Comparison of ENCODE assay signal across 8 cellular contexts in the genomic region with DNA sequence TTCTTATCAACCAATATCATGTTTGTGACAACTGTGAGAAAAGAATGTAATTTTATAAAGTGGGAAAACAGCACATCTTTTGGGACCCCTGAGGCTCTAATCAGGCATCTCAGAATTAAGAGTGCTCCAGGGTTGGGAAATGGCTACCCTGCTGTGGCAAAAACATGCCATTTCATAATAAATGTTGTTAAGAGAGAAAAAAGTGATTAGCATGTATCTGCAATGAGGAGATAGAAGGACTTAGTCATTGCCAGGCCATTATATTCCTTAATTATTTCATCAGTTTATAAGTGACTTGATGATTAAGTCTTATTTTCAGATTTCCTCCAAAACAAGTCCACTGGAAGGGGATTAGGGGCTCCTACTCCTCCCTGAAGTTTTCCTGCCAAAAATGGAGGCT. TPM values are rescaled to one million over a fixed set of nuclear protein-coding genes. Genes with fewer than 3 reads are reported as not detected.
DNase-seq lines count a peak whose midpoint lies in the region; TF ChIP-seq lines count a peak whose summit lies in the region.
"Not testable (repeated sequence)": the region's sequence is repeated elsewhere in the genome, so short reads cannot be mapped to it uniquely, and the experiment has no call there.

No MANE protein-coding gene starts in this region.

- not testable (repeated sequence) for H4K5ac ChIP-seq in mesendoderm (ENCODE audit: low read length)

- not testable (repeated sequence) for DNase-seq in GM06990 (ENCODE audit: extremely low read depth, insufficient read length); activated CD4-positive, alpha-beta memory T cell treated with anti-CD3 and anti-CD28 coated beads for 36 hours; brain microvascular endothelial cell; fibroblast of villous mesenchyme (ENCODE audit: low read depth); mesendoderm; sigmoid colon; vagina (ENCODE audit: extremely low spot score in 2 of 2)
- DNase-seq in NB4 (ENCODE audit: low read depth), result peak; percentile 53

- intact Hi-C loops in activated CD4-positive, alpha-beta memory T cell treated with anti-CD3 and anti-CD28 coated beads for 36 hours (cut with micrococcal nuclease), result loop anchor here (10.0 kb wide), 1 partner anchor 614 kb away; the partner anchor contains the start of gene PFDN4
- intact Hi-C loops in sigmoid colon (cut with DNase I), result loop anchor here (5.0 kb wide), 2 partner anchors 237 to 617 kb away; partner anchors contain the start of gene PFDN4
- intact Hi-C loops in vagina (cut with DNase I), result not testable (repeated sequence)

- H2BK15ac ChIP-seq in mesendoderm (replicated peaks; ENCODE audit: low read depth), result not testable (repeated sequence)

- not testable (repeated sequence) for H3K9me3 ChIP-seq in sigmoid colon, vagina

- not testable (repeated sequence) for H4K8ac ChIP-seq in mesendoderm (ENCODE audit: low read depth, low read length)

- peak overlapping the region; percentile 100 for H3K27ac Mint-ChIP-seq in activated CD4-positive, alpha-beta memory T cell treated with anti-CD3 and anti-CD28 coated beads for 36 hours

- H3K4ac ChIP-seq in mesendoderm (ENCODE audit: low read depth, low read length), result not testable (repeated sequence)

- not testable (repeated sequence) for H3K27ac ChIP-seq in brain microvascular endothelial cell
- H3K27ac ChIP-seq in mesendoderm (ENCODE audit: low read depth, low read length) (peak overlapping the region; percentile 83), sigmoid colon (peak overlapping the region; percentile 98 to 99 (median 98)), vagina (peak overlapping the region; percentile 100)

- TF ChIP-seq EP300 in sigmoid colon (IDR thresholded peaks at IDR 0.05), result not testable (repeated sequence)

- peak overlapping the region; percentile 96 for H3K4me3 Mint-ChIP-seq in activated CD4-positive, alpha-beta memory T cell treated with anti-CD3 and anti-CD28 coated beads for 36 hours

- peak overlapping the region; percentile 57 for H3K4me3 ChIP-seq in GM06990 (replicated peaks; ENCODE audit: low read depth, low read length)
- peak overlapping the region; percentile 87 for H3K4me3 ChIP-seq in NB4 (ENCODE audit: low read depth, low read length)
- peak overlapping the region; percentile 12 for H3K4me3 ChIP-seq in brain microvascular endothelial cell (ENCODE audit: low read depth, low read length)
- peak overlapping the region; percentile 77 for H3K4me3 ChIP-seq in fibroblast of villous mesenchyme (ENCODE audit: low read depth, low read length)
- H3K4me3 ChIP-seq in mesendoderm (ENCODE audit: low read length), result not testable (repeated sequence)
- peak overlapping the region in 1 of 4 donors; percentile 94 for H3K4me3 ChIP-seq in sigmoid colon
- H3K4me3 ChIP-seq in vagina, result peak overlapping the region in 1 of 2 donors; percentile 94

- H3K18ac ChIP-seq in mesendoderm (ENCODE audit: low read length), result not testable (repeated sequence)

- H3K4me2 ChIP-seq in mesendoderm (ENCODE audit: low read length), result not testable (repeated sequence)

- in situ Hi-C loops in brain microvascular endothelial cell (cut with HindIII; ENCODE audit: low pct_ligation_motif_present, low sequenced_read_pairs), result loop anchor here (25.0 kb wide), 1 partner anchor 297 kb away; no protein-coding TSS in a partner anchor

- TF ChIP-seq CTCF in GM06990 (IDR thresholded peaks at IDR 0.05; ENCODE audit: insufficient read depth, low read length, poor library complexity, severe bottlenecking); NB4 (IDR thresholded peaks at IDR 0.05; ENCODE audit: low read depth, low read length); brain microvascular endothelial cell (IDR thresholded peaks at IDR 0.05; ENCODE audit: low read depth, low read length, missing control alignments); fibroblast of villous mesenchyme (IDR thresholded peaks at IDR 0.05; ENCODE audit: insufficient read depth, low read depth, low read length); sigmoid colon (IDR thresholded peaks at IDR 0.05); vagina (IDR thresholded peaks at IDR 0.05): not testable (repeated sequence)

- H3K4me1 Mint-ChIP-seq in activated CD4-positive, alpha-beta memory T cell treated with anti-CD3 and anti-CD28 coated beads for 36 hours (ENCODE audit: low read depth), result peaks cover 33% of the 10 kb centered on the region

- H2AK5ac ChIP-seq in mesendoderm (ENCODE audit: low read length), result not testable (repeated sequence)

- H3K36me3 Mint-ChIP-seq in activated CD4-positive, alpha-beta memory T cell treated with anti-CD3 and anti-CD28 coated beads for 36 hours, result peaks cover 16% of the 10 kb centered on the region

- POLR2A ChIA-PET in activated CD4-positive, alpha-beta memory T cell treated with anti-CD3 and anti-CD28 coated beads for 36 hours (lab: Charles Lee), result interaction anchor here (2.0 kb wide), 1 partner anchor 8 kb away, joined by 13 read pairs; no protein-coding TSS in a partner anchor

- not testable (repeated sequence) for H2BK120ac ChIP-seq in mesendoderm (ENCODE audit: low read depth, low read length)

- not testable (repeated sequence) for H3K79me1 ChIP-seq in mesendoderm (ENCODE audit: low read length)

- H3K4me1 ChIP-seq in mesendoderm (ENCODE audit: control insufficient read depth, low read depth, low read length), result not testable (repeated sequence)
- H3K4me1 ChIP-seq in sigmoid colon, result peaks cover 0 to 22% (median 15%) of the 10 kb centered on the region in 4 donors
- peaks cover 52% of the 10 kb centered on the region for H3K4me1 ChIP-seq in vagina

- H3K9me3 Mint-ChIP-seq in activated CD4-positive, alpha-beta memory T cell treated with anti-CD3 and anti-CD28 coated beads for 36 hours, result not testable (repeated sequence)

- not testable (repeated sequence) for H2BK5ac ChIP-seq in mesendoderm (ENCODE audit: low read length)

- H3K36me3 ChIP-seq in GM06990 (ENCODE audit: control insufficient read depth, insufficient read depth, low read length); brain microvascular endothelial cell (replicated peaks); mesendoderm (ENCODE audit: control insufficient read depth, insufficient read depth, low read length); sigmoid colon; vagina: not testable (repeated sequence)

- H3K27me3 ChIP-seq in GM06990 (replicated peaks; ENCODE audit: control insufficient read depth, insufficient read depth, low read length); brain microvascular endothelial cell (replicated peaks); mesendoderm (ENCODE audit: insufficient read depth, low read length, poor library complexity); sigmoid colon; vagina: not testable (repeated sequence)

- H3K56ac ChIP-seq in mesendoderm (ENCODE audit: low read length), result peak overlapping the region; percentile 8

- CTCF ChIA-PET in activated CD4-positive, alpha-beta memory T cell treated with anti-CD3 and anti-CD28 coated beads for 36 hours (lab: Charles Lee), result not testable (repeated sequence)

- H3K23ac ChIP-seq in mesendoderm (ENCODE audit: low read length), result not testable (repeated sequence)

- TF ChIP-seq POLR2A in NB4 (IDR thresholded peaks at IDR 0.05; ENCODE audit: extremely low read depth, insufficient read length); sigmoid colon (IDR thresholded peaks at IDR 0.05); vagina (IDR thresholded peaks at IDR 0.05): not testable (repeated sequence)

- H3K9ac ChIP-seq in mesendoderm (ENCODE audit: low read length), result not testable (repeated sequence)

- not testable (repeated sequence) for H3K27me3 Mint-ChIP-seq in activated CD4-positive, alpha-beta memory T cell treated with anti-CD3 and anti-CD28 coated beads for 36 hours

- peaks cover 31% of the 10 kb centered on the region for H3K79me2 ChIP-seq in mesendoderm (ENCODE audit: control insufficient read depth, insufficient read depth, low read length)

RNA-seq across cellular contexts. Expression of gene ZNF217, which starts 3.1 kb away (rescaled TPM):
- 10 to 100 TPM; 56.3 to 57.5 TPM for total RNA-seq in activated CD4-positive, alpha-beta memory T cell treated with anti-CD3 and anti-CD28 coated beads for 36 hours
- 20.3 and 22.9 TPM in 2 replicates for total RNA-seq in fibroblast of villous mesenchyme
- 22.0 TPM for polyA plus RNA-seq in mesendoderm (2013, experiment 1 of 2)
- 21.5 TPM for polyA plus RNA-seq in mesendoderm (2013, experiment 2 of 2)
- 10 to 100 TPM; 11.4 to 20.2 (median 15.9) TPM for total RNA-seq in sigmoid colon
- 10 to 100 TPM; 17.6 to 27.0 (median 21.0) TPM for polyA plus RNA-seq in sigmoid colon
- total RNA-seq in vagina, result 30.4 TPM
